In genomic region chr11:18171377-18172000, GRCh38 we compare ENCODE assay signal across 8 cellular contexts. TPM values are rescaled to one million over a fixed set of nuclear protein-coding genes. Genes with fewer than 3 reads are reported as not detected.
DNase-seq lines count a peak whose midpoint lies in the region; ATAC-seq and TF ChIP-seq lines count a peak whose summit lies in the region.

No MANE protein-coding gene starts in this region.

- ATAC-seq in GM21619 (IDR thresholded peaks at IDR 0.05; ENCODE audit: unreplicated experiment) (no peak), HG03196 (IDR thresholded peaks at IDR 0.05; ENCODE audit: unreplicated experiment) (no peak), GM21528 (IDR thresholded peaks at IDR 0.05; ENCODE audit: low FRiP score, unreplicated experiment) (no peak)

- WGBS in tibial nerve, 2 donors, result 65 to 67% methylated on average over 4 of the region's 4 CpGs

- H2AFZ ChIP-seq in fibroblast of lung (ENCODE audit: low read length), result no peak overlapping the region

- TF ChIP-seq CTCF in AG09309 (IDR thresholded peaks at IDR 0.05; ENCODE audit: control insufficient read depth, insufficient read depth, low read depth, low read length, missing control alignments) (peak; percentile 77), GM12873 (IDR thresholded peaks at IDR 0.05; ENCODE audit: insufficient read depth, low read depth, low read length, missing control alignments) (peak; percentile 70), fibroblast of lung (conservative IDR thresholded peaks at IDR 0.05 in 1 of 2, IDR thresholded peaks at IDR 0.05 in 1 of 2; ENCODE audit: low read depth in 1 of 2, low read length in 2 of 2) (peak; percentile 30 to 44), tibial nerve (IDR thresholded peaks at IDR 0.05) (peak in 4 of 5 experiments; percentile 16 to 47 (median 20))

- no peaks in the 10 kb centered on the region for H3K4me1 ChIP-seq in fibroblast of lung (ENCODE audit: control insufficient read depth, extremely low read depth, insufficient read depth, low read length)
- H3K4me1 ChIP-seq in tibial nerve, result no peaks in the 10 kb centered on the region

- no peak overlapping the region for H3K4me3 ChIP-seq in AG09309 (ENCODE audit: control insufficient read depth, low read depth, low read length)
- H3K4me3 ChIP-seq in fibroblast of lung (replicated peaks in 1 of 4; ENCODE audit: control extremely low read depth in 1 of 4, insufficient read depth in 1 of 4, low read depth in 3 of 4, low read length in 4 of 4), result no peak overlapping the region
- no peak overlapping the region for H3K4me3 ChIP-seq in tibial nerve

- DNase-seq in AG09309 (ENCODE audit: low read depth) (no peak), NCI-H82 (lab: John Stamatoyannopoulos, UW) (peak; percentile 66), fibroblast of lung (ENCODE audit: low read depth in 2 of 2) (peak in 1 of 2 donors; percentile 6), tibial nerve (ENCODE audit: low spot score in 2 of 2) (peak in 1 of 2 donors; percentile 16)

- H3K79me2 ChIP-seq in fibroblast of lung (ENCODE audit: control insufficient read depth, insufficient read depth, low read length), result no peaks in the 10 kb centered on the region

- H3K9ac ChIP-seq in fibroblast of lung (ENCODE audit: insufficient read depth, low read length), result no peak overlapping the region

- H4K20me1 ChIP-seq in fibroblast of lung (ENCODE audit: control insufficient read depth, extremely low read depth, insufficient read depth, low read length), result no peaks in the 10 kb centered on the region

- H3K9me3 ChIP-seq in fibroblast of lung (ENCODE audit: control insufficient read depth, insufficient read depth, low read depth, low read length) (no peaks in the 10 kb centered on the region), tibial nerve (no peaks in the 10 kb centered on the region)

- H3K27me3 ChIP-seq in fibroblast of lung (ENCODE audit: control insufficient read depth, insufficient read depth, low read length) (peaks cover 3% of the 10 kb centered on the region), tibial nerve (no peaks in the 10 kb centered on the region)

- H3K36me3 ChIP-seq in fibroblast of lung (ENCODE audit: control insufficient read depth, insufficient read depth, low read length), result no peaks in the 10 kb centered on the region
- H3K36me3 ChIP-seq in tibial nerve, result no peaks in the 10 kb centered on the region

- no peak overlapping the region for H3K4me2 ChIP-seq in fibroblast of lung (ENCODE audit: extremely low read depth, insufficient read depth, low read length)

- H3K27ac ChIP-seq in fibroblast of lung (ENCODE audit: insufficient read depth, low read length), result no peak overlapping the region
- H3K27ac ChIP-seq in tibial nerve, result no peak overlapping the region

- TF ChIP-seq POLR2A in tibial nerve (IDR thresholded peaks at IDR 0.05), result no peak

- no peak for TF ChIP-seq EP300 in tibial nerve (IDR thresholded peaks at IDR 0.05)

RNA-seq across cellular contexts. Expression of gene MRGPRX4, which starts 1.1 kb away (rescaled TPM):
- not detected in 2 replicates for total RNA-seq in fibroblast of lung
- not detected in 2 replicates for polyA plus RNA-seq in fibroblast of lung
- polyA plus RNA-seq in fibroblast of lung (2012), result not detected in 2 replicates
- polyA minus RNA-seq in fibroblast of lung (ENCODE audit: low replicate concordance), result not detected in 2 replicates
- total RNA-seq in tibial nerve, result not detected

RNA-seq across cellular contexts. Expression of gene MRGPRX3, which starts 39.1 kb away (rescaled TPM):
- total RNA-seq in fibroblast of lung (not detected in 2 replicates), tibial nerve (not detected)
- not detected in 2 replicates for polyA plus RNA-seq in fibroblast of lung
- not detected in 2 replicates for polyA plus RNA-seq in fibroblast of lung (2012)
- polyA minus RNA-seq in fibroblast of lung (ENCODE audit: low replicate concordance), result not detected in 2 replicates

Comparison
In these comparisons a context has a peak if more than half of its experiments do, and no peak if none do; other contexts are left out.
1. CTCF ChIP-seq: peak in every context shown above with its lines; median percentile 77 in AG09309; 70 in GM12873; 37 in fibroblast of lung; 20 in tibial nerve.